Comparison of ENCODE assay signal across 1 cellular context in the genomic region with DNA sequence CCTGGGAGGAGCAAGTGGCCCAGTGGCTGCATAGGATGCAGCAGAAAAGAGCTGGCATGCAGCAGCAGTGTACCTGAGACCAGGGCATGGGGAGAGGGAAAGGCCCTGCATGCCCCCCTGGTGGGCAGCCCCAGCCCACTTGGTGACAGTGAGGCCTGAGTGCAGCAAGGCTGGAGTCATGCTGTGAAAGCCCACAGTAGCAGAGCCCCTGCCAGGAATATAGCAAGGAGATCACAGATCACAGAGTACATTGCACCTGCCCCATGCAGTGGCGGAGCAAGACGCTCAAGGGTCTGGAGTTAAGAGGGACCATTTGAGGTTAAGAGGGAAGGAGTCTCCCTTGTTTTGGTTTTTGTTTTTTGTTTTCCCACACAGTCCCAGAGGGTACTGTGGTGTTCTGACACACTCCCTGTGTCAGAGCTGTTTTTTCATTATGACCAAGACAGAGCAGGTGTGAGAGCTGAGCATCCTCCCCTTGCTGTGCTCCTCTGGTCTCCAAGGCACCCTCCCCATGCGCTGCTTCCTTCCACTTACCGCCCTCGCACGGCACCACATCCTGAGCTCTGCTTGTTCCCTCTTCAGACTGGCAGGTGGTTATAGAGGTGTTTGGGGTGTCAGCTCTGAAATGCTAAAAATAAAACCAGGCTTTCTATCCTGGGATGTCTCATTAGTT.
TF ChIP-seq lines count a peak whose summit lies in the region.

No MANE protein-coding gene starts in this region.

TF ChIP-seq in GM23338, 12 proteins besides CTCF, POLR2A, EP300 and RAD21 (continued from another document):
- TF ChIP-seq REST (IDR thresholded peaks at IDR 0.05; ENCODE audit: unreplicated experiment) (no peak), POLR2AphosphoS5 (IDR thresholded peaks at IDR 0.05; ENCODE audit: low read depth) (no peak), EZH2phosphoT487 (IDR thresholded peaks at IDR 0.05; ENCODE audit: unreplicated experiment) (no peak), NANOG (IDR thresholded peaks at IDR 0.05; ENCODE audit: borderline replicate concordance) (no peak), ETS1 (IDR thresholded peaks at IDR 0.05) (no peak)
TF ChIP-seq in GM23338: peak in this region for 0.
